Comparison of ENCODE assay signal across 14 cellular contexts in genomic region chr2:42084231-42084671, GRCh38. TPM values are rescaled to one million over a fixed set of nuclear protein-coding genes. Genes with fewer than 3 reads are reported as not detected.
DNase-seq lines count a peak whose midpoint lies in the region; ATAC-seq and TF ChIP-seq lines count a peak whose summit lies in the region.
"Had no signal": no experiment of that assay in that cellular context is flagged by ENCODE, and none has a peak within 500 bp of the region (broad histone marks: within the 10 kb centered on the region; RNA-seq: fewer than 3 reads in every experiment).

No MANE protein-coding gene starts in this region.

- ATAC-seq in naive thymus-derived CD4-positive, alpha-beta T cell = no peak
- ATAC-seq in GM18907 (IDR thresholded peaks at IDR 0.05; ENCODE audit: unreplicated experiment) = no peak

- H3K4me1 Mint-ChIP-seq in nephron = peaks cover 42% of the 10 kb centered on the region
- peaks cover 0 to 10% (median 7%) of the 10 kb centered on the region in 7 donors for H3K4me1 Mint-ChIP-seq in naive thymus-derived CD4-positive, alpha-beta T cell

- no peak for TF ChIP-seq EP300 in esophagus muscularis mucosa (IDR thresholded peaks at IDR 0.05)

- peak overlapping the region; percentile 70 to 92 (median 89) for H3K27ac Mint-ChIP-seq in nephron
- H3K27ac Mint-ChIP-seq in naive thymus-derived CD4-positive, alpha-beta T cell = no peak overlapping the region

- DNase-seq in AG08395 (ENCODE audit: low spot score) (peak; percentile 33), NCI-H226 (peak; percentile 12), esophagus muscularis mucosa (ENCODE audit: extremely low spot score) (no peak), COLO829 (ENCODE audit: low spot score) (no peak), Karpas-422 (no peak)
- no peak for DNase-seq in naive thymus-derived CD4-positive, alpha-beta T cell
- DNase-seq: amygdala, GOT3, MM.1S, NCI-H774 had no signal

- no peak overlapping the region for H3K4me2 ChIP-seq in Karpas-422 (ENCODE audit: low read depth, low read length, poor library complexity, severe bottlenecking)

- intact Hi-C loops in esophagus muscularis mucosa (cut with DNase I) = no loop called here
- intact Hi-C loops in naive thymus-derived CD4-positive, alpha-beta T cell (cut with micrococcal nuclease) = no loop called here

- H3K4me1 ChIP-seq in esophagus muscularis mucosa (peaks cover 13 to 37% (median 35%) of the 10 kb centered on the region in 4 donors), Karpas-422 (ENCODE audit: low read length) (peaks cover 8% of the 10 kb centered on the region; the same call in 1 of the 2 replicates)
- H3K4me1 ChIP-seq in naive thymus-derived CD4-positive, alpha-beta T cell (ENCODE audit: control insufficient read depth in 2 of 2, insufficient read depth in 2 of 2, low read length in 2 of 2) = no peaks in the 10 kb centered on the region

- H3K9ac ChIP-seq in Karpas-422 (ENCODE audit: low read length) = no peak overlapping the region

- peaks cover 10% of the 10 kb centered on the region for H3K27me3 Mint-ChIP-seq in nephron (ENCODE audit: low read depth)
- peaks cover 0 to 20% (median 6%) of the 10 kb centered on the region in 5 donors for H3K27me3 Mint-ChIP-seq in naive thymus-derived CD4-positive, alpha-beta T cell

- H3K27me3 ChIP-seq in esophagus muscularis mucosa (no peaks in the 10 kb centered on the region), Karpas-422 (ENCODE audit: low read length) (no peaks in the 10 kb centered on the region)
- no peaks in the 10 kb centered on the region for H3K27me3 ChIP-seq in naive thymus-derived CD4-positive, alpha-beta T cell (ENCODE audit: control insufficient read depth in 2 of 2, insufficient read depth in 2 of 2, low read length in 2 of 2)

- H3K9me3 ChIP-seq in esophagus muscularis mucosa (no peaks in the 10 kb centered on the region), Karpas-422 (ENCODE audit: low read length) (no peaks in the 10 kb centered on the region)
- no peaks in the 10 kb centered on the region for H3K9me3 ChIP-seq in naive thymus-derived CD4-positive, alpha-beta T cell (ENCODE audit: control insufficient read depth in 2 of 3, low read length in 3 of 3)

- no peaks in the 10 kb centered on the region for H4K20me1 ChIP-seq in Karpas-422 (ENCODE audit: insufficient read depth, low read depth, low read length)

- TF ChIP-seq CTCF in esophagus muscularis mucosa (IDR thresholded peaks at IDR 0.05) (no peak), nephron (IDR thresholded peaks at IDR 0.05; ENCODE audit: unreplicated experiment in 3 of 3) (no peak)

- H3K36me3 ChIP-seq in esophagus muscularis mucosa (no peaks in the 10 kb centered on the region), Karpas-422 (ENCODE audit: insufficient read depth, low read length) (no peaks in the 10 kb centered on the region)
- H3K36me3 ChIP-seq in naive thymus-derived CD4-positive, alpha-beta T cell (ENCODE audit: control insufficient read depth in 2 of 3, insufficient read depth in 3 of 3, low read length in 3 of 3) = no peaks in the 10 kb centered on the region

- H3K4me3 Mint-ChIP-seq in nephron = no peak overlapping the region
- no peak overlapping the region for H3K4me3 Mint-ChIP-seq in naive thymus-derived CD4-positive, alpha-beta T cell

- H3K27ac ChIP-seq in esophagus muscularis mucosa (replicated peaks in 1 of 4) (peak overlapping the region; percentile 52 to 75 (median 61)), Karpas-422 (ENCODE audit: low read length) (no peak overlapping the region)
- no peak overlapping the region for H3K27ac ChIP-seq in naive thymus-derived CD4-positive, alpha-beta T cell (ENCODE audit: low read depth, low read length)

- H2AFZ ChIP-seq in Karpas-422 (ENCODE audit: low read length) = no peak overlapping the region

- no peaks in the 10 kb centered on the region for H3K79me2 ChIP-seq in Karpas-422 (ENCODE audit: low read length)

- POLR2A ChIA-PET in naive thymus-derived CD4-positive, alpha-beta T cell (lab: Charles Lee) = no interaction called here

- 41% methylated on average over 6 of the region's 6 CpGs for WGBS in esophagus muscularis mucosa

- no peak for TF ChIP-seq POLR2A in esophagus muscularis mucosa (IDR thresholded peaks at IDR 0.05; ENCODE audit: low read depth)

- H3K4me3 ChIP-seq in esophagus muscularis mucosa (no peak overlapping the region), Karpas-422 (ENCODE audit: low read length) (no peak overlapping the region)
- H3K4me3 ChIP-seq in naive thymus-derived CD4-positive, alpha-beta T cell (ENCODE audit: low read length) = no peak overlapping the region
- H3K4me3 ChIP-seq: lung had no signal

- CTCF ChIA-PET in naive thymus-derived CD4-positive, alpha-beta T cell (lab: Charles Lee) = interaction anchor here (1.0 to 5.9 kb wide), 3 partner anchors 20 to 215 kb away, joined by 3 to 53 read pairs (median 3); no protein-coding TSS in a partner anchor

- H3K9me3 Mint-ChIP-seq in nephron = no peaks in the 10 kb centered on the region
- H3K9me3 Mint-ChIP-seq in naive thymus-derived CD4-positive, alpha-beta T cell = no peaks in the 10 kb centered on the region

- H3K9me2 ChIP-seq in Karpas-422 (replicated peaks; ENCODE audit: insufficient read depth, low read length) = no peaks in the 10 kb centered on the region

- H3K36me3 Mint-ChIP-seq in nephron (ENCODE audit: low read depth) = no peaks in the 10 kb centered on the region
- H3K36me3 Mint-ChIP-seq in naive thymus-derived CD4-positive, alpha-beta T cell = no peaks in the 10 kb centered on the region

RNA-seq across cellular contexts. Expression of gene PKDCC, which starts 36.4 kb away (rescaled TPM):
- 100 to 1,000 TPM; 102 to 290 (median 208) TPM for total RNA-seq in esophagus muscularis mucosa
- total RNA-seq in Karpas-422 (2014; rRNA removed; shearing (Covaris generic); ENCODE audit: low replicate concordance) = not detected in 2 replicates
- not detected for total RNA-seq in naive thymus-derived CD4-positive, alpha-beta T cell
- not detected for polyA plus RNA-seq in naive thymus-derived CD4-positive, alpha-beta T cell
- total RNA-seq: T-helper 1 cell treated with Interleukin-12 subunit alpha and Interleukin-12 subunit beta and Interleukin-4 antibody, amounts not matched to agents 30 ng/mL and 1 ng/mL, for 36 hours had no signal

Comparison
In these comparisons a context has a peak if more than half of its experiments do, and no peak if none do; other contexts are left out.
1. DNase-seq: peak in AG08395 (single experiment) and NCI-H226 (single experiment); none in esophagus muscularis mucosa (single experiment), COLO829 (single experiment), Karpas-422 (single experiment) and naive thymus-derived CD4-positive, alpha-beta T cell (0 of 9).
2. H3K27ac ChIP-seq: peak in esophagus muscularis mucosa (4 of 4); none in Karpas-422 (single experiment) and naive thymus-derived CD4-positive, alpha-beta T cell (single experiment).
3. H3K27ac Mint-ChIP-seq: peak in nephron (3 of 3); none in naive thymus-derived CD4-positive, alpha-beta T cell (0 of 9).
4. RNA of gene PKDCC, which starts 36.4 kb away (total RNA-seq): 102 to 290 TPM in esophagus muscularis mucosa; not detected in Karpas-422 and not detected in naive thymus-derived CD4-positive, alpha-beta T cell; every median in the first group is over 10 times any median in the second.